7 cellular contexts compared by ENCODE assay signal in genomic region chrX:40195368-40195767, GRCh38.
"Had no signal": no experiment of that assay in that cellular context is flagged by ENCODE, and none has a peak within 500 bp of the region (broad histone marks: within the 10 kb centered on the region; RNA-seq: fewer than 3 reads in every experiment).

No MANE protein-coding gene starts in this region.

- H3K27ac ChIP-seq: HL-60, KMS-11 had no signal

- FAIRE-seq: HepG2, HTR-8/SVneo had no signal

- ATAC-seq: HepG2 had no signal

- H3K9ac ChIP-seq: KMS-11 had no signal

- H3K4me2 ChIP-seq: KMS-11 had no signal

- DNase-seq: IMR-90, KBM-7, KG1 had no signal
